Comparison of ENCODE assay signal across 9 cellular contexts in the genomic region with DNA sequence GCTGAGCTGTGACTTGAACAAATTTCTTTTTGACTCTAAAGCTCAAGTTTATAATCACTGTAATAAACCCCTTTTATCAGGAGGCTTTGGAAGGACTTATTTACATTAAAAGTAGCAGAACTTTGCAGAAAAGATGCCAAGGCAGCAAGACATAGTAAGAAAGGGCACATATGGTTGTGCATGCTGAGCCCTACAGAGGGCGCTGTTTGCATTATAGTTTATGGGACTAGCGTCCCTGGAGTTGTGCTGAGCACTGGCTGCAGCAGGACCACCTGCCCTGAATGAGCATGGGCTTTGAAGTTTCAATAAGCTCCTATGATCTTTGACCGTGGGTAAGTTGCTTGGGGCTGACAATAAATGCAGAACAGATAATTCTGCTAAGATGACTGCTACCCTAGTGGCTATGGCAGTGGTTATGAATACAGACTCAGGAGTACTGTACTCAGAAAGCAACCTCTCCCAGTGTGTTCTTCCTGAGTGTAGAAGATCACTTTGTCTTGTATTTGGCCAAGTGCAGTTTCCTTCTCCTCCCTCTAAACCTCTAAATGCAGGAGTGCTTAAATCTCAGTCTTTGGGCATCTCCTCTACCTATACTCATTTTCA. TPM values are rescaled to one million over a fixed set of nuclear protein-coding genes. Genes with fewer than 3 reads are reported as not detected.
A peak's percentile ranks its signal among the peaks of the same experiment; 100 is the strongest.
DNase-seq lines count a peak whose midpoint lies in the region; ATAC-seq, FAIRE-seq and TF ChIP-seq lines count a peak whose summit lies in the region.
"Had no signal": no experiment of that assay in that cellular context is flagged by ENCODE, and none has a peak within 500 bp of the region (broad histone marks: within the 10 kb centered on the region; RNA-seq: fewer than 3 reads in every experiment).

No MANE protein-coding gene starts in this region.

- H3K27ac ChIP-seq in kidney (ENCODE audit: low read depth in 2 of 2, low read length in 2 of 2), result no peak overlapping the region

- no peak overlapping the region for H3K4me3 Mint-ChIP-seq in activated CD4-positive, alpha-beta T cell treated with anti-CD3 and anti-CD28 coated beads, Interleukin-2, amount 10 ng/mL, durations not matched to agents 7 days and 5 days
- H3K4me3 Mint-ChIP-seq: CD4-positive, alpha-beta T cell had no signal

- CTCF ChIA-PET in activated CD4-positive, alpha-beta T cell treated with anti-CD3 and anti-CD28 coated beads, Interleukin-2, amount 10 ng/mL, durations not matched to agents 7 days and 5 days (lab: Charles Lee), result interaction anchor here (0.6 kb wide), 1 partner anchor 353 kb away, joined by 5 read pairs; no protein-coding TSS in a partner anchor

- ATAC-seq in HG03558 (IDR thresholded peaks at IDR 0.05; ENCODE audit: extremely low read depth, unreplicated experiment) (peak; percentile 56), GM21447 (IDR thresholded peaks at IDR 0.05; ENCODE audit: unreplicated experiment) (no peak), GM21423 (IDR thresholded peaks at IDR 0.05; ENCODE audit: unreplicated experiment) (no peak)

- no peaks in the 10 kb centered on the region for H3K36me3 ChIP-seq in kidney (ENCODE audit: control insufficient read depth in 1 of 2, insufficient read depth in 2 of 2, low read length in 2 of 2)

- no peaks in the 10 kb centered on the region for H3K4me1 ChIP-seq in kidney (ENCODE audit: control insufficient read depth in 1 of 2, insufficient read depth in 1 of 2, low read depth in 1 of 2, low read length in 2 of 2)

- peak; percentile 17 for DNase-seq in NCI-H2171 treated with DMSO at 0.1 percent for 48 hours (lab: John Stamatoyannopoulos, UW)
- DNase-seq in NCI-H2171 (lab: John Stamatoyannopoulos, UW), result no peak
- DNase-seq in activated CD4-positive, alpha-beta T cell treated with anti-CD3 and anti-CD28 coated beads, Interleukin-2, amount 10 ng/mL, durations not matched to agents 7 days and 5 days, result peak; percentile 39
- DNase-seq in kidney, result no peak
- DNase-seq in HTR-8/SVneo (ENCODE audit: insufficient read length, low spot score), result no peak

- H3K9me3 Mint-ChIP-seq in activated CD4-positive, alpha-beta T cell treated with anti-CD3 and anti-CD28 coated beads, Interleukin-2, amount 10 ng/mL, durations not matched to agents 7 days and 5 days, result no peaks in the 10 kb centered on the region
- H3K9me3 Mint-ChIP-seq: CD4-positive, alpha-beta T cell had no signal

- POLR2A ChIA-PET in activated CD4-positive, alpha-beta T cell treated with anti-CD3 and anti-CD28 coated beads, Interleukin-2, amount 10 ng/mL, durations not matched to agents 7 days and 5 days (lab: Charles Lee), result no interaction called here

- H3K4me1 Mint-ChIP-seq in activated CD4-positive, alpha-beta T cell treated with anti-CD3 and anti-CD28 coated beads, Interleukin-2, amount 10 ng/mL, durations not matched to agents 7 days and 5 days, result no peaks in the 10 kb centered on the region

- FAIRE-seq in kidney (lab: Jason Lieb, UNC) (no peak), HTR-8/SVneo (lab: Jason Lieb, UNC) (no peak)

- H3K27ac Mint-ChIP-seq in activated CD4-positive, alpha-beta T cell treated with anti-CD3 and anti-CD28 coated beads, Interleukin-2, amount 10 ng/mL, durations not matched to agents 7 days and 5 days, result no peak overlapping the region
- H3K27ac Mint-ChIP-seq: CD4-positive, alpha-beta T cell had no signal

- H3K36me3 Mint-ChIP-seq in activated CD4-positive, alpha-beta T cell treated with anti-CD3 and anti-CD28 coated beads, Interleukin-2, amount 10 ng/mL, durations not matched to agents 7 days and 5 days (ENCODE audit: low read depth), result no peaks in the 10 kb centered on the region

- no peak overlapping the region for H3K9ac ChIP-seq in kidney (ENCODE audit: low read length in 2 of 2)

- H3K27me3 Mint-ChIP-seq in activated CD4-positive, alpha-beta T cell treated with anti-CD3 and anti-CD28 coated beads, Interleukin-2, amount 10 ng/mL, durations not matched to agents 7 days and 5 days, result peaks cover 4% of the 10 kb centered on the region
- H3K27me3 Mint-ChIP-seq: CD4-positive, alpha-beta T cell had no signal

- peak; percentile 14 for TF ChIP-seq CTCF in kidney (IDR thresholded peaks at IDR 0.05; ENCODE audit: borderline replicate concordance, extremely low read depth, insufficient read depth)

- no peaks in the 10 kb centered on the region for H3K9me3 ChIP-seq in kidney (ENCODE audit: control insufficient read depth in 1 of 2, low read length in 2 of 2)

- intact Hi-C loops in kidney (cut with DNase I), result no loop called here

- no peak overlapping the region for H3K4me3 ChIP-seq in kidney (ENCODE audit: low read length in 2 of 2)

RNA-seq across cellular contexts. Expression of a gene that starts 45.4 kb away (rescaled TPM):
- total RNA-seq in activated CD4-positive, alpha-beta T cell treated with anti-CD3 and anti-CD28 coated beads, Interleukin-2, amount 10 ng/mL, durations not matched to agents 7 days and 5 days, result 10 to 100 TPM; 85.0 to 89.3 TPM
- 27.1 TPM for total RNA-seq in kidney
- 10.0 TPM for polyA plus RNA-seq in kidney (ENCODE audit: insufficient read depth, low read depth, low replicate concordance)

Comparison
In these comparisons a context has a peak if more than half of its experiments do, and no peak if none do; other contexts are left out.
1. DNase-seq: peak in NCI-H2171 treated with DMSO at 0.1 percent for 48 hours (single experiment) and activated CD4-positive, alpha-beta T cell treated with anti-CD3 and anti-CD28 coated beads, Interleukin-2, amount 10 ng/mL, durations not matched to agents 7 days and 5 days (single experiment); none in NCI-H2171 (single experiment), kidney (single experiment) and HTR-8/SVneo (single experiment).